Comparison of ENCODE assay signal across 31 cellular contexts in the genomic region with DNA sequence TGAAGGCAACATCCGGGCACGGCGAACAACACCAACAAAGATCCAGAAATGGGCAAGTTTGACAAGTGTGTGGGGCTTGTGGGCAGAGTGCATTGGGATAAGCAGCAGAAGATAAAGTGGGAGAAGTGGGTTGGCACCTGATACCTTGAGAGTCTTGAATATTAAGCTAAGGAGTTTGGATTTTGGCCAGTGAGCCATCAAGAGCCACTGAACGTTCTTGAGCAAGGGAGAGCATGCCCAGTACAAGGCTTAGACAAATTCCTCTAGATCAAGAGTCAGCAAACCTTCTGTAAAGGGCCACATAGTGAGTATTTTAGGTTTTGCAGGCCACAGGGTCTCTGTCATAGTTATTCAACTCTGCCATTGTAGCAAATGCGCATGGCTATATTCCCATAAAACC.
"Had no signal": no experiment of that assay in that cellular context is flagged by ENCODE, and none has a peak within 500 bp of the region (broad histone marks: within the 10 kb centered on the region; RNA-seq: fewer than 3 reads in every experiment).

No MANE protein-coding gene starts in this region.

- ATAC-seq: activated CD4-positive, CD25-positive, alpha-beta regulatory T cell treated with anti-CD3 and anti-CD28 coated beads, Interleukin-2, amount 50 U/mL, for 24 hours; activated CD8-positive, alpha-beta T cell treated with anti-CD3 and anti-CD28 coated beads for 36 hours; activated naive CD8-positive, alpha-beta T cell treated with anti-CD3 and anti-CD28 coated beads, Interleukin-2, amount 50 U/mL, for 24 hours; activated T-cell treated with anti-CD3 and anti-CD28 coated beads, Interleukin-2, amount 50 U/mL, for 4 hours; activated T-helper 17 cell treated with anti-CD3 and anti-CD28 coated beads, Interleukin-2, amount 50 U/mL, for 72 hours; body of pancreas; effector memory CD8-positive, alpha-beta T cell; foreskin keratinocyte; gastrocnemius medialis; T-helper 17 cell had no signal

- H3K4me1 ChIP-seq: adrenal gland, body of pancreas, esophagus muscularis mucosa, gastrocnemius medialis had no signal

- H3K4me3 ChIP-seq: adrenal gland, body of pancreas, esophagus muscularis mucosa, gastrocnemius medialis had no signal

- H3K27me3 ChIP-seq: adrenal gland, body of pancreas, foreskin keratinocyte, gastrocnemius medialis had no signal

- DNase-seq: activated B cell treated with CpG ODN at 0.5 μM for 24 hours; activated CD4-positive, alpha-beta T cell treated with anti-CD3 and anti-CD28 coated beads for 48 hours; activated CD4-positive, alpha-beta T cell treated with anti-CD3 and anti-CD28 coated beads, Interleukin-2, amount 50 U/mL, for 1 hour; activated CD4-positive, alpha-beta T cell treated with anti-CD3 and anti-CD28 coated beads, Interleukin-2, amount 50 U/mL, for 48 hours; activated CD8-positive, alpha-beta memory T cell treated with anti-CD3 and anti-CD28 coated beads for 24 hours; activated CD8-positive, alpha-beta T cell treated with anti-CD3 and anti-CD28 coated beads for 36 hours; activated effector memory CD4-positive, alpha-beta T cell treated with Interleukin-2 at 50 U/mL for 16 hours; activated naive CD4-positive, alpha-beta T cell treated with anti-CD3 and anti-CD28 coated beads for 36 hours; activated naive CD8-positive, alpha-beta T cell treated with anti-CD3 and anti-CD28 coated beads for 36 hours; activated naive CD8-positive, alpha-beta T cell treated with anti-CD3 and anti-CD28 coated beads, Interleukin-2, amount 50 U/mL, for 24 hours; activated T-cell treated with anti-CD3 and anti-CD28 coated beads, Interleukin-2, amount 50 U/mL, for 4 hours; adrenal gland; amygdala; aorta; body of pancreas; caudate nucleus; cortex of kidney; dermis blood vessel endothelial cell; effector CD4-positive, alpha-beta T cell; effector memory CD8-positive, alpha-beta T cell; erythroblast; foreskin keratinocyte; gastrocnemius medialis; glutamatergic neuron; T-helper 1 cell; T-helper 17 cell; T1000; WERI-Rb-1 had no signal

- H3K27ac ChIP-seq: adrenal gland, body of pancreas, esophagus muscularis mucosa, foreskin keratinocyte, gastrocnemius medialis, WERI-Rb-1 had no signal

- H3K9me3 ChIP-seq: adrenal gland, body of pancreas, esophagus muscularis mucosa, gastrocnemius medialis had no signal

- H3K36me3 ChIP-seq: adrenal gland, esophagus muscularis mucosa, gastrocnemius medialis had no signal
